Comparison of ENCODE assay signal across 13 cellular contexts in genomic region chr20:50804453-50805348, GRCh38. TPM values are rescaled to one million over a fixed set of nuclear protein-coding genes. Genes with fewer than 3 reads are reported as not detected.
DNase-seq lines count a peak whose midpoint lies in the region; ATAC-seq and TF ChIP-seq lines count a peak whose summit lies in the region.
"Had no signal": no experiment of that assay in that cellular context is flagged by ENCODE, and none has a peak within 500 bp of the region (broad histone marks: within the 10 kb centered on the region; RNA-seq: fewer than 3 reads in every experiment).

No MANE protein-coding gene starts in this region.

- no peaks in the 10 kb centered on the region for H3K27me3 Mint-ChIP-seq in activated CD4-positive, alpha-beta T cell treated with anti-CD3 and anti-CD28 coated beads for 36 hours
- H3K27me3 Mint-ChIP-seq in activated T-cell treated with anti-CD3 and anti-CD28 coated beads, Interleukin-2, amount 50 U/mL, for 24 hours: no peaks in the 10 kb centered on the region

- no peaks in the 10 kb centered on the region for H3K4me1 ChIP-seq in osteoblast (ENCODE audit: insufficient read depth, low read length)
- no peaks in the 10 kb centered on the region for H3K4me1 ChIP-seq in mammary epithelial cell (ENCODE audit: insufficient read depth, low read length)
- H3K4me1 ChIP-seq: A549, psoas muscle, upper lobe of right lung had no signal

- intact Hi-C loops in activated CD4-positive, alpha-beta T cell treated with anti-CD3 and anti-CD28 coated beads for 36 hours (cut with DNase I, micrococcal nuclease): no loop called here
- intact Hi-C loops in mammary epithelial cell (cut with micrococcal nuclease): no loop called here

- dilution Hi-C loops in mammary epithelial cell (cut with HindIII; ENCODE audit: low sequenced_read_pairs): no loop called here

- H3K27me3 ChIP-seq in osteoblast (ENCODE audit: insufficient read depth, low read length) (no peaks in the 10 kb centered on the region), mammary epithelial cell (ENCODE audit: insufficient read depth, low read length) (no peaks in the 10 kb centered on the region)
- H3K27me3 ChIP-seq: upper lobe of right lung had no signal

- no peaks in the 10 kb centered on the region for H3K36me3 Mint-ChIP-seq in activated CD4-positive, alpha-beta T cell treated with anti-CD3 and anti-CD28 coated beads for 36 hours (ENCODE audit: low read depth)
- H3K36me3 Mint-ChIP-seq in activated T-cell treated with anti-CD3 and anti-CD28 coated beads, Interleukin-2, amount 50 U/mL, for 24 hours (ENCODE audit: low read depth): peaks cover 1% of the 10 kb centered on the region

- POLR2A ChIA-PET in activated CD4-positive, alpha-beta T cell treated with anti-CD3 and anti-CD28 coated beads for 36 hours (lab: Charles Lee): no interaction called here

- H3K4me3 Mint-ChIP-seq in activated CD4-positive, alpha-beta T cell treated with anti-CD3 and anti-CD28 coated beads for 36 hours: peak overlapping the region; percentile 61
- peak overlapping the region; percentile 53 for H3K4me3 Mint-ChIP-seq in activated T-cell treated with anti-CD3 and anti-CD28 coated beads, Interleukin-2, amount 50 U/mL, for 24 hours

- H3K4me2 ChIP-seq in osteoblast (ENCODE audit: insufficient read depth, low read length): no peak overlapping the region
- H3K4me2 ChIP-seq in mammary epithelial cell (ENCODE audit: insufficient read depth, low read depth, low read length): no peak overlapping the region
- H3K4me2 ChIP-seq: A549 had no signal

- H3K27ac Mint-ChIP-seq in activated CD4-positive, alpha-beta T cell treated with anti-CD3 and anti-CD28 coated beads for 36 hours: peak overlapping the region; percentile 96
- H3K27ac Mint-ChIP-seq in activated T-cell treated with anti-CD3 and anti-CD28 coated beads, Interleukin-2, amount 50 U/mL, for 24 hours: peak overlapping the region; percentile 89

- CTCF ChIA-PET in activated CD4-positive, alpha-beta T cell treated with anti-CD3 and anti-CD28 coated beads for 36 hours (lab: Charles Lee): interaction anchor here (1.0 to 2.6 kb wide), 2 partner anchors 11 to 521 kb away, joined by 4 to 24 read pairs; partner anchors contain the start of gene BCAS4
- CTCF ChIA-PET in mammary epithelial cell (lab: Charles Lee; ENCODE audit: low non-redundant PET): interaction anchor here (1.1 kb wide), 1 partner anchor 10 kb away, joined by 3 read pairs; the partner anchor contains the start of gene BCAS4

- H3K36me3 ChIP-seq in osteoblast (ENCODE audit: insufficient read depth, low read length) (no peaks in the 10 kb centered on the region), mammary epithelial cell (ENCODE audit: insufficient read depth, low read length) (no peaks in the 10 kb centered on the region)
- H3K36me3 ChIP-seq: upper lobe of right lung had no signal

- no peaks in the 10 kb centered on the region for H3K9me3 ChIP-seq in osteoblast (ENCODE audit: low read depth, low read length)
- H3K9me3 ChIP-seq in mammary epithelial cell (replicated peaks; ENCODE audit: insufficient read depth, low read length): no peaks in the 10 kb centered on the region
- H3K9me3 ChIP-seq: A549, psoas muscle, upper lobe of right lung had no signal

- in situ Hi-C loops in mammary epithelial cell (cut with MboI; ENCODE audit: low sequenced_read_pairs in 2 of 2): loop anchor here in 1 of 2 donors (25.0 kb wide), 1 partner anchor 533 kb away; no protein-coding TSS in a partner anchor

- TF ChIP-seq CTCF in osteoblast (IDR thresholded peaks at IDR 0.05; ENCODE audit: extremely low read depth, low read depth, low read length) (no peak), mammary epithelial cell (conservative IDR thresholded peaks at IDR 0.05 in 1 of 2, IDR thresholded peaks at IDR 0.05 in 1 of 2; ENCODE audit: extremely low read depth in 1 of 2, insufficient read depth in 1 of 2, low read depth in 1 of 2, low read length in 2 of 2) (no peak)

- WGBS in mammary epithelial cell (ENCODE audit: low coverage, missing lambda C conversion rate): 81% methylated on average over 11 of the region's 11 CpGs

- peak; percentile 82 for ATAC-seq in activated CD4-positive, alpha-beta T cell treated with anti-CD3 and anti-CD28 coated beads for 36 hours
- peak; percentile 47 for ATAC-seq in HG03571 (IDR thresholded peaks at IDR 0.05; ENCODE audit: unreplicated experiment)
- ATAC-seq: A549, psoas muscle, upper lobe of right lung had no signal

- no TSS peak for BruUV-seq in mammary epithelial cell (replicated peaks; lab: Mats Ljungman, UMichigan)

- H2AFZ ChIP-seq in osteoblast (ENCODE audit: low read length) (peak overlapping the region; percentile 48), mammary epithelial cell (ENCODE audit: low read depth, low read length) (no peak overlapping the region)

- no peaks in the 10 kb centered on the region for H3K79me2 ChIP-seq in osteoblast (ENCODE audit: insufficient read depth, low read length)
- H3K79me2 ChIP-seq in mammary epithelial cell (ENCODE audit: insufficient read depth, low read length): peaks cover 2% of the 10 kb centered on the region

- DNase-seq in activated CD4-positive, alpha-beta T cell treated with anti-CD3 and anti-CD28 coated beads for 36 hours: peak; percentile 39
- no peak for DNase-seq in activated CD4-positive, alpha-beta T cell treated with anti-CD3 and anti-CD28 coated beads, Interleukin-2, amount 50 U/mL, for 4 hours
- DNase-seq in activated T-cell treated with anti-CD3 and anti-CD28 coated beads, Interleukin-2, amount 50 U/mL, for 24 hours: peak; percentile 49
- DNase-seq in osteoblast (ENCODE audit: insufficient read length, low spot score, missing footprints) (no peak), SK-N-DZ (ENCODE audit: low spot score) (no peak), NCI-H748 (lab: John Stamatoyannopoulos, UW; ENCODE audit: unreplicated experiment) (no peak), mammary epithelial cell (no peak)
- DNase-seq: NCI-H1105, NCI-H82, upper lobe of right lung had no signal

- no peak overlapping the region for H3K4me3 ChIP-seq in osteoblast (ENCODE audit: insufficient read depth, low read length)
- no peak overlapping the region for H3K4me3 ChIP-seq in mammary epithelial cell (replicated peaks in 1 of 3; ENCODE audit: insufficient read depth in 1 of 3, low read depth in 2 of 3, low read length in 3 of 3)
- H3K4me3 ChIP-seq: A549, psoas muscle, upper lobe of right lung had no signal

- H4K20me1 ChIP-seq in osteoblast (ENCODE audit: insufficient read depth, low read length): no peaks in the 10 kb centered on the region
- no peaks in the 10 kb centered on the region for H4K20me1 ChIP-seq in mammary epithelial cell (ENCODE audit: insufficient read depth, low read length)

- H3K27ac ChIP-seq in osteoblast (ENCODE audit: low read depth, low read length) (no peak overlapping the region), mammary epithelial cell (ENCODE audit: insufficient read depth, low read depth, low read length) (no peak overlapping the region)
- H3K27ac ChIP-seq: A549, psoas muscle, upper lobe of right lung had no signal

- no peaks in the 10 kb centered on the region for H3K9me3 Mint-ChIP-seq in activated CD4-positive, alpha-beta T cell treated with anti-CD3 and anti-CD28 coated beads for 36 hours (ENCODE audit: low read depth)
- H3K9me3 Mint-ChIP-seq in activated T-cell treated with anti-CD3 and anti-CD28 coated beads, Interleukin-2, amount 50 U/mL, for 24 hours: no peaks in the 10 kb centered on the region

- H3K9ac ChIP-seq in mammary epithelial cell (ENCODE audit: insufficient read depth, low read length): no peak overlapping the region

- peaks cover 30% of the 10 kb centered on the region for H3K4me1 Mint-ChIP-seq in activated CD4-positive, alpha-beta T cell treated with anti-CD3 and anti-CD28 coated beads for 36 hours
- H3K4me1 Mint-ChIP-seq in activated T-cell treated with anti-CD3 and anti-CD28 coated beads, Interleukin-2, amount 50 U/mL, for 24 hours (ENCODE audit: low read depth): peaks cover 35% of the 10 kb centered on the region

RNA-seq across cellular contexts. Expression of gene BCAS4, which starts 9.8 kb away (rescaled TPM):
- 10 to 100 TPM; 11.6 to 17.0 TPM for total RNA-seq in activated CD4-positive, alpha-beta T cell treated with anti-CD3 and anti-CD28 coated beads for 36 hours
- total RNA-seq in osteoblast (2.4 and 2.9 TPM in 2 replicates), mammary epithelial cell (10 to 100 TPM; 15.0 to 16.4 TPM)
- 18.4 and 26.0 TPM in 2 replicates for polyA plus RNA-seq in SK-N-DZ (2014; cell fraction: cytosol; rRNA removed)
- 28.8 and 32.0 TPM in 2 replicates for polyA plus RNA-seq in SK-N-DZ (2014; cell fraction: nucleus; rRNA removed)
- 21.4 TPM for polyA plus RNA-seq in mammary epithelial cell
- 2.7 TPM for polyA minus RNA-seq in mammary epithelial cell

Comparison
In these comparisons a context has a peak if more than half of its experiments do, and no peak if none do; other contexts are left out.
1. DNase-seq: peak in activated CD4-positive, alpha-beta T cell treated with anti-CD3 and anti-CD28 coated beads for 36 hours (single experiment) and activated T-cell treated with anti-CD3 and anti-CD28 coated beads, Interleukin-2, amount 50 U/mL, for 24 hours (single experiment); none in activated CD4-positive, alpha-beta T cell treated with anti-CD3 and anti-CD28 coated beads, Interleukin-2, amount 50 U/mL, for 4 hours (0 of 2), osteoblast (single experiment), SK-N-DZ (single experiment), NCI-H748 (single experiment) and mammary epithelial cell (single experiment).